11 cellular contexts compared by ENCODE assay signal in the genomic region with DNA sequence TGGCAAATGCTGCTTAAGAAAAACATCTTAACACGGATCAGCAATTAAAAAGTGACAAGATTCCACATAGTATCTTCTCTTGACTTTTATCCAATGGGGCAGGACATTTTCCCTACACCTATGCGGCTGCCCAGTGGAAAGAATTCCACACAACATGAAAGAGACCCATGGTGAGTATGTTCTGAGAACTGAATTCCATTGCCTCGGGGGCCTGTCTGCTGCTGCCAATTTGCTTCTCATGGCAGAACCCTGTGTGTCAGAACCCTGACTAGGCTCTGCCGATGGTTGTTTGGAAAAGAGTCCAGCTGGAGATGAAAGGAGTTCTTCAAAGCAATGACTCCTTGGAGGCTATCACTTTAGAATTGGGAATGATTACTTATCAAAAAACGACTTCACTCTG.
"Had no signal": no experiment of that assay in that cellular context is flagged by ENCODE, and none has a peak within 500 bp of the region (broad histone marks: within the 10 kb centered on the region; RNA-seq: fewer than 3 reads in every experiment).

No MANE protein-coding gene starts in this region.

- ATAC-seq: activated CD8-positive, alpha-beta memory T cell treated with anti-CD3 and anti-CD28 coated beads, Interleukin-2, amount 10 ng/mL, durations not matched to agents 7 days and 5 days; left cardiac atrium; natural killer cell treated with Interleukin-12 subunit alpha and Interleukin-12 subunit beta and Interleukin-15 and Interleukin-18, amount 100 ng/mL, for 72 hours had no signal

- H3K27me3 Mint-ChIP-seq: activated CD8-positive, alpha-beta memory T cell treated with anti-CD3 and anti-CD28 coated beads, Interleukin-2, amount 10 ng/mL, durations not matched to agents 7 days and 5 days; activated T-cell treated with anti-CD3 and anti-CD28 coated beads, Interleukin-2, amount 50 U/mL, for 24 hours; natural killer cell treated with Interleukin-12 subunit alpha and Interleukin-12 subunit beta and Interleukin-15 and Interleukin-18, amount 100 ng/mL, for 72 hours had no signal

- DNase-seq: activated CD4-positive, alpha-beta T cell treated with anti-CD3 and anti-CD28 coated beads, Interleukin-2, amount 50 U/mL, for 1 hour; activated CD8-positive, alpha-beta memory T cell treated with anti-CD3 and anti-CD28 coated beads, Interleukin-2, amount 10 ng/mL, durations not matched to agents 7 days and 5 days; activated effector memory CD4-positive, alpha-beta T cell treated with anti-CD3 and anti-CD28 coated beads, Interleukin-2, amount 50 U/mL, for 16 hours; activated T-cell treated with anti-CD3 and anti-CD28 coated beads, Interleukin-2, amount 50 U/mL, for 24 hours; aorta; hypothalamus; left cardiac atrium; sigmoid colon; stimulated activated naive CD4-positive, alpha-beta T cell treated with Interleukin-2 at 50 U/mL for 16 hours had no signal

- H3K27ac ChIP-seq: cardiac muscle cell, sigmoid colon had no signal

- H3K36me3 ChIP-seq: cardiac muscle cell had no signal

- H3K27me3 ChIP-seq: cardiac muscle cell, sigmoid colon had no signal

- H3K4me3 Mint-ChIP-seq: activated CD8-positive, alpha-beta memory T cell treated with anti-CD3 and anti-CD28 coated beads, Interleukin-2, amount 10 ng/mL, durations not matched to agents 7 days and 5 days; activated T-cell treated with anti-CD3 and anti-CD28 coated beads, Interleukin-2, amount 50 U/mL, for 24 hours; natural killer cell treated with Interleukin-12 subunit alpha and Interleukin-12 subunit beta and Interleukin-15 and Interleukin-18, amount 100 ng/mL, for 72 hours had no signal

- H3K27ac Mint-ChIP-seq: activated CD8-positive, alpha-beta memory T cell treated with anti-CD3 and anti-CD28 coated beads, Interleukin-2, amount 10 ng/mL, durations not matched to agents 7 days and 5 days; activated T-cell treated with anti-CD3 and anti-CD28 coated beads, Interleukin-2, amount 50 U/mL, for 24 hours; natural killer cell treated with Interleukin-12 subunit alpha and Interleukin-12 subunit beta and Interleukin-15 and Interleukin-18, amount 100 ng/mL, for 72 hours had no signal

- H3K9me3 Mint-ChIP-seq: activated T-cell treated with anti-CD3 and anti-CD28 coated beads, Interleukin-2, amount 50 U/mL, for 24 hours; natural killer cell treated with Interleukin-12 subunit alpha and Interleukin-12 subunit beta and Interleukin-15 and Interleukin-18, amount 100 ng/mL, for 72 hours had no signal

- H3K4me3 ChIP-seq: cardiac muscle cell, sigmoid colon had no signal

- H3K9me3 ChIP-seq: sigmoid colon had no signal
